Comparison of ENCODE assay signal across 21 cellular contexts in genomic region chr2:238975408-238975807, GRCh38.
"Had no signal": no experiment of that assay in that cellular context is flagged by ENCODE, and none has a peak within 500 bp of the region (broad histone marks: within the 10 kb centered on the region; RNA-seq: fewer than 3 reads in every experiment).

No MANE protein-coding gene starts in this region.

- H3K27ac Mint-ChIP-seq: dendritic cell treated with granulocyte-macrophage colony-stimulating factor and Interleukin-4, amounts not matched to agents 40 ng/mL and 50 ng/mL, for 4 days; effector memory CD8-positive, alpha-beta T cell; naive B cell; progenitor cell of endocrine pancreas; type B pancreatic cell had no signal

- H3K4me3 ChIP-seq: esophagus squamous epithelium, gastroesophageal sphincter, left lung, lower lobe of right lung, pancreas, smooth muscle cell, thyroid gland had no signal

- H3K27ac ChIP-seq: lower lobe of right lung, pancreas had no signal

- DNase-seq: effector memory CD8-positive, alpha-beta T cell; esophagus squamous epithelium; foreskin fibroblast; glutamatergic neuron; islet precursor cell; left lung; lower lobe of right lung; mesendoderm; naive B cell; occipital lobe; pancreas; right cardiac atrium; stimulated activated CD4-positive, alpha-beta T cell treated with anti-CD3 and anti-CD28 coated beads, Interleukin-2, amount 100 ng/mL, for 48 hours; stimulated activated naive CD4-positive, alpha-beta T cell treated with Interleukin-2 at 50 U/mL for 16 hours; thyroid gland had no signal

- H3K4me1 Mint-ChIP-seq: naive B cell had no signal

- H3K36me3 Mint-ChIP-seq: type B pancreatic cell had no signal

- H3K36me3 ChIP-seq: esophagus squamous epithelium, gastroesophageal sphincter, left lung, lower lobe of right lung, pancreas, thyroid gland had no signal

- H3K9me3 Mint-ChIP-seq: dendritic cell treated with granulocyte-macrophage colony-stimulating factor and Interleukin-4, amounts not matched to agents 40 ng/mL and 50 ng/mL, for 4 days had no signal

- H3K9me3 ChIP-seq: esophagus squamous epithelium, lower lobe of right lung, pancreas, thyroid gland had no signal

- H3K27me3 ChIP-seq: pancreas, thyroid gland had no signal

- ATAC-seq: effector memory CD8-positive, alpha-beta T cell; left lung; lower lobe of right lung; pancreas; right cardiac atrium had no signal

- H3K4me1 ChIP-seq: left lung, lower lobe of right lung, pancreas had no signal

- H3K4me3 Mint-ChIP-seq: dendritic cell treated with granulocyte-macrophage colony-stimulating factor and Interleukin-4, amounts not matched to agents 40 ng/mL and 50 ng/mL, for 4 days; effector memory CD8-positive, alpha-beta T cell; naive B cell; nephron; type B pancreatic cell had no signal
